ENCODE assay signal across 1 cellular context in genomic region chr12:95775466-95775865, GRCh38. TPM values are rescaled to one million over a fixed set of nuclear protein-coding genes. Genes with fewer than 3 reads are reported as not detected.
"Had no signal": no experiment of that assay in that cellular context is flagged by ENCODE, and none has a peak within 500 bp of the region (broad histone marks: within the 10 kb centered on the region; RNA-seq: fewer than 3 reads in every experiment).

No MANE protein-coding gene starts in this region.

RNA-seq across cellular contexts. Expression of gene NTN4, which starts 15.1 kb away (rescaled TPM):
- polyA plus RNA-seq: GM12878 had no signal
